2 cellular contexts compared by ENCODE assay signal in the genomic region with DNA sequence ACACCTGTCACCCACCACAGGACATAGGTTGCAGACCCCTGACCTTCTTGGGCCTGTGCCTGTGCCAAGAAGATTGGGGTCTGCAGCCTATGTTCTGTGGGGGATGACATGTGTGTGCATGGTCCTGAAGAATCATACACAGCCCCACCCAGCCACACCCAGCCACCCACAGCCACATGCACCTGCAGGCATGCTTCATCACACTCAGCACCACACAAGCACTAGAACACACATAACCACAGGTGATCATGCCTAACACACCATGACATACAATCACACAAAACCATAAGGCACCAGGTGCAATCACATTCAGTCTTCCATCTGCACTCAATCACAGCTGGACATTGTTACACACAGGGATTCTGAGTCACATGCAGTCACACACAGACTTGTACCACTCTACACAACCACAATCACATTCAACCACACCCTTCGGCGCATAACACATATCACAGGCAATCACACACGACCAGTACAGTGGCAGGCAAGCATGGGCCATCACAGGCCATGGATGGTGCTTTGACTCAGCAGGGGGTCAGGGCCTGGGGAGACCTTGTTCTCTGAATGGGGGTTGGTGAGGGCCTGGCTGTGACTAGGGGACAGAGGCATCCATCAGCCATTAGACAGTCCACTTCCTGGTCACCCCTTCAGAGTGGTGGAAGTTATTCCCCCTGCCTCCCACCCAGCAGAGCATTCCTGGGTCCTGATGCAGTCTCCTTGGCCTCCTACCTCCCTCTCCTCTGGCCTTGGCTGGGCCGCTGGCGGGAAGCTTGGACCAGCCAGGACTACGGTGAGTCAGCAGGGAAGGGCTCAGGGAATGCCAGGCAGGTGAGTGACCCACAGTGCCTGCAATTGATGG.
TF ChIP-seq lines count a peak whose summit lies in the region.

No MANE protein-coding gene starts in this region.

TF ChIP-seq in A549, 52 proteins besides CTCF, POLR2A, EP300 and RAD21 (continued from another document):
- TF ChIP-seq, protein P1, sequence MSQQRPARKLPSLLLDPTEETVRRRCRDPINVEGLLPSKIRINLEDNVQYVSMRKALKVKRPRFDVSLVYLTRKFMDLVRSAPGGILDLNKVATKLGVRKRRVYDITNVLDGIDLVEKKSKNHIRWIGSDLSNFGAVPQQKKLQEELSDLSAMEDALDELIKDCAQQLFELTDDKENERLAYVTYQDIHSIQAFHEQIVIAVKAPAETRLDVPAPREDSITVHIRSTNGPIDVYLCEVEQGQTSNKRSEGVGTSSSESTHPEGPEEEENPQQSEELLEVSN (IDR thresholded peaks at IDR 0.05; ENCODE audit: borderline replicate concordance, low read depth), result peak; percentile 63
- TF ChIP-seq HOXA7 (CRISPR knock-in tag; IDR thresholded peaks at IDR 0.05), result no peak
TF ChIP-seq in A549: peak in this region for 3.

TF ChIP-seq in HepG2, 621 proteins besides CTCF, POLR2A, EP300 and RAD21 (continued from another document):
- TF ChIP-seq ZHX2 (IDR thresholded peaks at IDR 0.05; ENCODE audit: low read depth), result no peak
- TF ChIP-seq ZHX2 (CRISPR knock-in tag; IDR thresholded peaks at IDR 0.05; ENCODE audit: borderline replicate concordance), result no peak
- TF ChIP-seq TBX3 (IDR thresholded peaks at IDR 0.05; ENCODE audit: borderline replicate concordance), result no peak
- no peak for TF ChIP-seq GTF2F1 (IDR thresholded peaks at IDR 0.05; ENCODE audit: low read length)
- no peak for TF ChIP-seq BRD4 (CRISPR knock-in tag; IDR thresholded peaks at IDR 0.05)
- TF ChIP-seq ZNF646 (CRISPR knock-in tag; IDR thresholded peaks at IDR 0.05), result no peak
- no peak for TF ChIP-seq KDM3A (CRISPR knock-in tag; IDR thresholded peaks at IDR 0.05; ENCODE audit: low read depth)
- TF ChIP-seq ZNF607 (CRISPR knock-in tag; IDR thresholded peaks at IDR 0.05; ENCODE audit: borderline replicate concordance), result no peak
- TF ChIP-seq RARG (CRISPR knock-in tag; IDR thresholded peaks at IDR 0.05; ENCODE audit: low read depth), result no peak
- TF ChIP-seq MXD4 (CRISPR knock-in tag; IDR thresholded peaks at IDR 0.05), result no peak
- no peak for TF ChIP-seq SMAD1 (CRISPR knock-in tag; IDR thresholded peaks at IDR 0.05; ENCODE audit: borderline replicate concordance, low read depth)
- TF ChIP-seq MNT (IDR thresholded peaks at IDR 0.05), result no peak
- TF ChIP-seq ZNF180 (CRISPR knock-in tag; IDR thresholded peaks at IDR 0.05; ENCODE audit: borderline replicate concordance, low read depth), result no peak
- TF ChIP-seq ZNF350 (CRISPR knock-in tag; IDR thresholded peaks at IDR 0.05; ENCODE audit: borderline replicate concordance, low read depth), result no peak
